8 cellular contexts compared by ENCODE assay signal in the genomic region with DNA sequence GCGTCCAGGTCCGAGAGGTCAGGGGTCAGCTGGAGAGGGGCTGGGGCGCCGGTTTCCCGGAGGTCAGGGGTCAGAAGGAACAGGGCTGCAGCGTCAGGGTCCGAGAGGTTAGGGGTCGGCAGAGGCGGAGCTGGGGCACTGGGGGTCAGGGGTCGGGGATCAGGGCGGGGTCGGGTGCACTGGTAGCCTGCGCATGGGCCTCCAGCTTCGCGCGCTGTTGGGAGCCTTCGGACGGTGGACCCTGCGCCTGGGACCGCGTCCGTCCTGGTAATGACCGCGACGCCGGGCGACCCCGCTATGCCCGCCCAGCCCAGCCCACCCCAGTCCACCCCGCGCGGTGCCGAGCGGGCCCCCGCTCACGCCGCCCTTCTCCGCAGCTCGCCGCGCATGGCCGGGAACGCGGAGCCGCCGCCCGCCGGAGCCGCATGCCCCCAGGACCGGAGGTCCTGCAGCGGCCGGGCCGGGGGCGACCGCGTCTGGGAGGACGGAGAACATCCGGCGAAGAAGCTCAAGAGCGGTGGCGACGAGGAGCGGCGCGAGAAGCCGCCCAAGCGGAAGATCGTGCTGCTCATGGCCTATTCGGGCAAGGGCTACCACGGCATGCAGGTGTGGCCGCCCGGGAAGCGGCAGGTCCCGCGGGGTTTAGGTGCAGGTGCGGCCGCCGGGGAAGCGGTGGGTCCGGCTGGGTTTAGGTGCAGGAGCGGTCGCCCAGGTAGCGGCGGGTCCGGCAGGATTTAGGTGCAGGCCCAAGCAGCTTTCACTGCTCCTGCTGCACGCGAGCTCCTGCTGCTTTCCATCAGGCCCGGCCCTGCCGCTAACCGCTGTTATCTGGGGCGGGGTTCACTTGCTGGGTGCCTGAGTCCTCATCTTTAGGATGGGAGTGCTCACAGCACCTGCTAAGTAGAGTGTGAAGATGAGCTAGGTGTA. TPM values are rescaled to one million over a fixed set of nuclear protein-coding genes. Genes with fewer than 3 reads are reported as not detected.
A peak's percentile ranks its signal among the peaks of the same experiment; 100 is the strongest.
DNase-seq lines count a peak whose midpoint lies in the region; ATAC-seq, FAIRE-seq and TF ChIP-seq lines count a peak whose summit lies in the region.

No MANE protein-coding gene starts in this region.

- TF ChIP-seq EP300 in HepG2 (IDR thresholded peaks at IDR 0.05; ENCODE audit: low read depth in 2 of 2, low read length in 2 of 2) = no peak
- no peak for TF ChIP-seq EP300 in HepG2 (CRISPR knock-in tag; IDR thresholded peaks at IDR 0.05; ENCODE audit: borderline replicate concordance)

- no peaks in the 10 kb centered on the region for H3K9me2 ChIP-seq in SU-DHL-6 (replicated peaks; ENCODE audit: insufficient read depth, low read length)

- ATAC-seq in HG02678 (IDR thresholded peaks at IDR 0.05; ENCODE audit: unreplicated experiment) (peak; percentile 16), HepG2 (peak; percentile 68)
- ATAC-seq in stimulated activated naive CD8-positive, alpha-beta T cell treated with anti-CD3 and anti-CD28 coated beads, Interleukin-15, Interleukin-2, amounts not matched to agents 100 U/mL and 50 U/mL, for 24 hours = peak; percentile 8

- peak overlapping the region; percentile 85 for H3K4me2 ChIP-seq in SU-DHL-6 (ENCODE audit: low read depth, low read length, poor library complexity, severe bottlenecking)
- H3K4me2 ChIP-seq in HepG2 (ENCODE audit: low read depth, low read length) = peak overlapping the region; percentile 83

- DNase-seq in ELR (ENCODE audit: low read depth) (peak; percentile 54), bronchial epithelial cell (ENCODE audit: low read depth) (peak; percentile 4), HepG2 (ENCODE audit: low spot score) (no peak), OCI-M2 (lab: John Stamatoyannopoulos, UW; ENCODE audit: unreplicated experiment) (no peak), cerebellar nuclear complex (lab: John Stamatoyannopoulos, UW) (no peak)
- DNase-seq in stimulated activated naive CD8-positive, alpha-beta T cell treated with anti-CD3 and anti-CD28 coated beads, Interleukin-15, Interleukin-2, amounts not matched to agents 100 U/mL and 50 U/mL, for 24 hours = peak; percentile 35

- H4K20me1 ChIP-seq in SU-DHL-6 (ENCODE audit: low read depth, low read length) = no peaks in the 10 kb centered on the region; the same call in 1 of the 2 replicates
- H4K20me1 ChIP-seq in HepG2 (ENCODE audit: insufficient read depth, low read length) = peaks cover 2% of the 10 kb centered on the region; the same call in 1 of the 2 replicates

- peaks cover 18% of the 10 kb centered on the region for H3K4me1 ChIP-seq in HepG2 (ENCODE audit: insufficient read depth, low read length)

- H2AFZ ChIP-seq in SU-DHL-6 (ENCODE audit: low read depth, low read length, severe bottlenecking) = peak overlapping the region; percentile 17
- no peak overlapping the region for H2AFZ ChIP-seq in HepG2 (ENCODE audit: low read length)

- H3K9ac ChIP-seq in SU-DHL-6 (ENCODE audit: low read length) = peak overlapping the region; percentile 79
- peak overlapping the region; percentile 79 for H3K9ac ChIP-seq in HepG2 (ENCODE audit: insufficient read depth, low read depth, low read length)

- H3K4me3 ChIP-seq in SU-DHL-6 (ENCODE audit: insufficient read depth, low read length, poor library complexity, severe bottlenecking) = peak overlapping the region; percentile 68
- peak overlapping the region; percentile 98 for H3K4me3 ChIP-seq in bronchial epithelial cell (ENCODE audit: low read depth, low read length)
- H3K4me3 ChIP-seq in HepG2 (replicated peaks in 1 of 3; ENCODE audit: insufficient read depth in 1 of 3, low read depth in 2 of 3, low read length in 3 of 3) = peak overlapping the region; percentile 78 to 92 (median 90)

- H3K27ac ChIP-seq in SU-DHL-6 (ENCODE audit: low read depth, low read length) = peak overlapping the region; percentile 19
- H3K27ac ChIP-seq in HepG2 (ENCODE audit: extremely low read length, insufficient read depth, low read length) = peak overlapping the region; percentile 87

- H3K9me3 ChIP-seq in SU-DHL-6 (ENCODE audit: insufficient read depth, low read length) (no peaks in the 10 kb centered on the region), HepG2 (ENCODE audit: low read length) (no peaks in the 10 kb centered on the region)

- CTCF ChIA-PET in HepG2 (lab: Yijun Ruan, JAX; ENCODE audit: low intra/inter-chr PET ratio, low total read pairs) = no interaction called here

- TF ChIP-seq POLR2A in HepG2 (IDR thresholded peaks at IDR 0.05; ENCODE audit: insufficient read depth in 1 of 2, low read depth in 2 of 2, low read length in 2 of 2) = 0 out of 4 replicates have a peak, but pooled peaks of 1 of the 2 experiments have one; percentile 2

- H3K27me3 ChIP-seq in SU-DHL-6 (ENCODE audit: low read length) (no peaks in the 10 kb centered on the region), bronchial epithelial cell (ENCODE audit: control insufficient read depth, insufficient read depth, low read length) (no peaks in the 10 kb centered on the region), HepG2 (ENCODE audit: control insufficient read depth in 1 of 2, insufficient read depth in 2 of 2, low read length in 2 of 2) (no peaks in the 10 kb centered on the region)

- WGBS in HepG2 (ENCODE audit: low lambda C conversion rate) = 2% methylated on average over 11 of the region's 91 CpGs

- TF ChIP-seq RAD21 in HepG2 (CRISPR knock-in tag; IDR thresholded peaks at IDR 0.05) = no peak

- H3F3A ChIP-seq in SU-DHL-6 (ENCODE audit: insufficient read depth) = 0 out of 2 replicates have a peak, but pooled peaks cover 3% of the 10 kb centered on the region

- peaks cover 20% of the 10 kb centered on the region for H3K79me2 ChIP-seq in SU-DHL-6 (ENCODE audit: insufficient read depth, low read length)
- H3K79me2 ChIP-seq in HepG2 (ENCODE audit: insufficient read depth, low read length) = peaks cover 16% of the 10 kb centered on the region

- no TSS peak for BruUV-seq in HepG2 (replicated peaks; lab: Mats Ljungman, UMichigan)

- H3K36me3 ChIP-seq in SU-DHL-6 (ENCODE audit: low read length) (peaks cover 16% of the 10 kb centered on the region; the same call in 1 of the 2 replicates), bronchial epithelial cell (ENCODE audit: control insufficient read depth, insufficient read depth, low read length) (peaks cover 24% of the 10 kb centered on the region), HepG2 (replicated peaks in 1 of 2; ENCODE audit: control insufficient read depth in 1 of 2, insufficient read depth in 2 of 2, low read length in 2 of 2) (peaks cover 18 to 28% of the 10 kb centered on the region in 2 experiments)

- intact Hi-C loops in HepG2 (cut with micrococcal nuclease; ENCODE audit: unreplicated experiment) = loop anchor here (5.0 to 10.0 kb wide), 2 partner anchors 67 to 95 kb away; no protein-coding TSS in a partner anchor

- peak; percentile 58 for FAIRE-seq in bronchial epithelial cell (lab: Jason Lieb, UNC)
- no peak for FAIRE-seq in HepG2 (lab: Jason Lieb, UNC)

- POLR2A ChIA-PET in HepG2 (lab: Yijun Ruan, JAX) = interaction anchor here (0.9 to 1.9 kb wide), 4 partner anchors 12 to 76 kb away, joined by 3 to 18 read pairs (median 6); no protein-coding TSS in a partner anchor

- no peak for TF ChIP-seq CTCF in SU-DHL-6 (IDR thresholded peaks at IDR 0.05; ENCODE audit: insufficient read depth, low read length, poor library complexity, severe bottlenecking)
- no peak for TF ChIP-seq CTCF in bronchial epithelial cell (IDR thresholded peaks at IDR 0.05; ENCODE audit: insufficient read depth, low read length, severe bottlenecking)
- no peak for TF ChIP-seq CTCF in HepG2 (CRISPR knock-in tag; IDR thresholded peaks at IDR 0.05)

- in situ Hi-C loops in HepG2 (cut with HindIII; ENCODE audit: extremely low pct_ligation_motif_present, low pct_unique_long_range_greater_than_20kb) = no loop called here

RNA-seq across cellular contexts. Expression of gene PUS1, which starts 0.7 kb away (rescaled TPM):
- total RNA-seq in bronchial epithelial cell = 14.7 and 22.9 TPM in 2 replicates
- total RNA-seq in HepG2 (2016; rRNA removed; fragmentation: Illumina TruSeq; extraction: Trizol) = 23.5 and 24.7 TPM in 2 replicates
- total RNA-seq in HepG2 (2016; cell fraction: cytosol; rRNA removed; fragmentation: Illumina TruSeq; extraction: Trizol; ENCODE audit: low read depth) = 6.6 and 7.1 TPM in 2 replicates
- 21.9 and 25.6 TPM in 2 replicates for total RNA-seq in HepG2 (2016; cell fraction: insoluble cytoplasmic fraction; rRNA removed; fragmentation: Illumina TruSeq; extraction: Trizol)
- total RNA-seq in HepG2 (2016; cell fraction: membrane; rRNA removed; fragmentation: Illumina TruSeq; extraction: Trizol) = 11.7 and 15.8 TPM in 2 replicates
- total RNA-seq in HepG2 (2016; cell fraction: nucleus; rRNA removed; fragmentation: Illumina TruSeq; extraction: Trizol) = 22.3 and 22.5 TPM in 2 replicates
- 19.2 and 28.3 TPM in 2 replicates for polyA plus RNA-seq in HepG2 (2011; rRNA removed)
- 18.9 and 22.1 TPM in 2 replicates for polyA plus RNA-seq in HepG2 (2011; cell fraction: cytosol; rRNA removed)
- polyA plus RNA-seq in HepG2 (2011; cell fraction: nucleus; rRNA removed) = 51.5 and 61.7 TPM in 2 replicates
- 16.6 and 23.7 TPM in 2 replicates for polyA plus RNA-seq in HepG2 (2012)
- 6.6 and 8.0 TPM in 2 replicates for polyA plus RNA-seq in HepG2 (2016; cell fraction: cytosol; fragmentation: Illumina TruSeq; extraction: Trizol; ENCODE audit: low read depth)
- polyA plus RNA-seq in HepG2 (2016; cell fraction: insoluble cytoplasmic fraction; fragmentation: Illumina TruSeq; extraction: Trizol; ENCODE audit: low read depth) = 37.8 and 38.4 TPM in 2 replicates
- polyA plus RNA-seq in HepG2 (2016; cell fraction: membrane; fragmentation: Illumina TruSeq; extraction: Trizol; ENCODE audit: low read depth) = 14.2 and 18.7 TPM in 2 replicates
- polyA plus RNA-seq in HepG2 (2016; cell fraction: nucleus; fragmentation: Illumina TruSeq; extraction: Trizol; ENCODE audit: insufficient read depth, low read depth) = 70.5 and 72.7 TPM in 2 replicates
- polyA minus RNA-seq in HepG2 (2011; rRNA and poly(A)+ RNA removed; ENCODE audit: low replicate concordance) = 26.1 and 71.1 TPM in 2 replicates
- 10.4 and 12.3 TPM in 2 replicates for polyA minus RNA-seq in HepG2 (2011; cell fraction: cytosol; rRNA and poly(A)+ RNA removed)
- polyA minus RNA-seq in HepG2 (2011; cell fraction: nucleus; rRNA and poly(A)+ RNA removed) = 31.2 and 34.2 TPM in 2 replicates

RNA-seq across cellular contexts. Expression of gene EP400, which starts 19.9 kb away (rescaled TPM):
- 5.8 and 6.7 TPM in 2 replicates for total RNA-seq in bronchial epithelial cell
- 5.0 and 8.4 TPM in 2 replicates for total RNA-seq in HepG2 (2016; rRNA removed; fragmentation: Illumina TruSeq; extraction: Trizol)
- total RNA-seq in HepG2 (2016; cell fraction: cytosol; rRNA removed; fragmentation: Illumina TruSeq; extraction: Trizol; ENCODE audit: low read depth) = 4.7 TPM in 2 replicates
- total RNA-seq in HepG2 (2016; cell fraction: insoluble cytoplasmic fraction; rRNA removed; fragmentation: Illumina TruSeq; extraction: Trizol) = 3.7 and 7.0 TPM in 2 replicates
- 6.0 and 6.1 TPM in 2 replicates for total RNA-seq in HepG2 (2016; cell fraction: membrane; rRNA removed; fragmentation: Illumina TruSeq; extraction: Trizol)
- total RNA-seq in HepG2 (2016; cell fraction: nucleus; rRNA removed; fragmentation: Illumina TruSeq; extraction: Trizol) = 13.3 and 16.0 TPM in 2 replicates
- polyA plus RNA-seq in HepG2 (2011; rRNA removed) = 4.2 and 4.9 TPM in 2 replicates
- polyA plus RNA-seq in HepG2 (2011; cell fraction: cytosol; rRNA removed) = 2.4 and 3.4 TPM in 2 replicates
- polyA plus RNA-seq in HepG2 (2011; cell fraction: nucleus; rRNA removed) = 23.5 and 23.6 TPM in 2 replicates
- polyA plus RNA-seq in HepG2 (2012) = 16.1 and 16.9 TPM in 2 replicates
- polyA plus RNA-seq in HepG2 (2016; cell fraction: cytosol; fragmentation: Illumina TruSeq; extraction: Trizol; ENCODE audit: low read depth) = 1.1 TPM in 2 replicates
- polyA plus RNA-seq in HepG2 (2016; cell fraction: insoluble cytoplasmic fraction; fragmentation: Illumina TruSeq; extraction: Trizol; ENCODE audit: low read depth) = 11.0 and 15.9 TPM in 2 replicates
- 2.6 and 2.7 TPM in 2 replicates for polyA plus RNA-seq in HepG2 (2016; cell fraction: membrane; fragmentation: Illumina TruSeq; extraction: Trizol; ENCODE audit: low read depth)
- polyA plus RNA-seq in HepG2 (2016; cell fraction: nucleus; fragmentation: Illumina TruSeq; extraction: Trizol; ENCODE audit: insufficient read depth, low read depth) = 43.2 and 47.1 TPM in 2 replicates
- polyA minus RNA-seq in HepG2 (2011; rRNA and poly(A)+ RNA removed; ENCODE audit: low replicate concordance) = 7.5 and 11.1 TPM in 2 replicates
- polyA minus RNA-seq in HepG2 (2011; cell fraction: cytosol; rRNA and poly(A)+ RNA removed) = 7.5 and 8.3 TPM in 2 replicates
- polyA minus RNA-seq in HepG2 (2011; cell fraction: nucleus; rRNA and poly(A)+ RNA removed) = 16.2 and 18.8 TPM in 2 replicates

RNA-seq across cellular contexts. Expression of gene ULK1, which starts 35.4 kb away (rescaled TPM):
- total RNA-seq in bronchial epithelial cell (3.2 and 11.3 TPM in 2 replicates), HepG2 (2016; rRNA removed; fragmentation: Illumina TruSeq; extraction: Trizol) (1.7 and 2.8 TPM in 2 replicates)
- total RNA-seq in HepG2 (2016; cell fraction: cytosol; rRNA removed; fragmentation: Illumina TruSeq; extraction: Trizol; ENCODE audit: low read depth) = 1.9 and 2.4 TPM in 2 replicates
- 1.6 and 3.3 TPM in 2 replicates for total RNA-seq in HepG2 (2016; cell fraction: insoluble cytoplasmic fraction; rRNA removed; fragmentation: Illumina TruSeq; extraction: Trizol)
- 1.7 and 2.8 TPM in 2 replicates for total RNA-seq in HepG2 (2016; cell fraction: membrane; rRNA removed; fragmentation: Illumina TruSeq; extraction: Trizol)
- total RNA-seq in HepG2 (2016; cell fraction: nucleus; rRNA removed; fragmentation: Illumina TruSeq; extraction: Trizol) = 4.9 and 6.0 TPM in 2 replicates
- polyA plus RNA-seq in HepG2 (2011; rRNA removed) = 10.1 and 13.9 TPM in 2 replicates
- 2.2 and 3.2 TPM in 2 replicates for polyA plus RNA-seq in HepG2 (2011; cell fraction: cytosol; rRNA removed)
- 132 and 157 TPM in 2 replicates for polyA plus RNA-seq in HepG2 (2011; cell fraction: nucleus; rRNA removed)
- 16.0 and 35.4 TPM in 2 replicates for polyA plus RNA-seq in HepG2 (2012)
- polyA plus RNA-seq in HepG2 (2016; cell fraction: cytosol; fragmentation: Illumina TruSeq; extraction: Trizol; ENCODE audit: low read depth) = 0.21 and 0.24 TPM in 2 replicates
- polyA plus RNA-seq in HepG2 (2016; cell fraction: insoluble cytoplasmic fraction; fragmentation: Illumina TruSeq; extraction: Trizol; ENCODE audit: low read depth) = 3.6 and 5.0 TPM in 2 replicates
- 0.60 and 0.72 TPM in 2 replicates for polyA plus RNA-seq in HepG2 (2016; cell fraction: membrane; fragmentation: Illumina TruSeq; extraction: Trizol; ENCODE audit: low read depth)
- 27.6 and 31.1 TPM in 2 replicates for polyA plus RNA-seq in HepG2 (2016; cell fraction: nucleus; fragmentation: Illumina TruSeq; extraction: Trizol; ENCODE audit: insufficient read depth, low read depth)
- 11.3 and 13.5 TPM in 2 replicates for polyA minus RNA-seq in HepG2 (2011; rRNA and poly(A)+ RNA removed; ENCODE audit: low replicate concordance)
- 7.8 and 10.2 TPM in 2 replicates for polyA minus RNA-seq in HepG2 (2011; cell fraction: cytosol; rRNA and poly(A)+ RNA removed)
- 15.5 and 17.8 TPM in 2 replicates for polyA minus RNA-seq in HepG2 (2011; cell fraction: nucleus; rRNA and poly(A)+ RNA removed)

Comparison
In these comparisons a context has a peak if more than half of its experiments do, and no peak if none do; other contexts are left out.
1. DNase-seq: peak in ELR (single experiment), bronchial epithelial cell (single experiment) and stimulated activated naive CD8-positive, alpha-beta T cell treated with anti-CD3 and anti-CD28 coated beads, Interleukin-15, Interleukin-2, amounts not matched to agents 100 U/mL and 50 U/mL, for 24 hours (single experiment); none in HepG2 (single experiment), OCI-M2 (single experiment) and cerebellar nuclear complex (0 of 2).
2. ATAC-seq: peak in every context shown above with its lines; median percentile 68 in HepG2; 16 in HG02678; 8 in stimulated activated naive CD8-positive, alpha-beta T cell treated with anti-CD3 and anti-CD28 coated beads, Interleukin-15, Interleukin-2, amounts not matched to agents 100 U/mL and 50 U/mL, for 24 hours.
3. Peak in every context shown above with its lines, with median percentiles within 50 percentile points of each other: H3K4me3 ChIP-seq.